In the genomic region with DNA sequence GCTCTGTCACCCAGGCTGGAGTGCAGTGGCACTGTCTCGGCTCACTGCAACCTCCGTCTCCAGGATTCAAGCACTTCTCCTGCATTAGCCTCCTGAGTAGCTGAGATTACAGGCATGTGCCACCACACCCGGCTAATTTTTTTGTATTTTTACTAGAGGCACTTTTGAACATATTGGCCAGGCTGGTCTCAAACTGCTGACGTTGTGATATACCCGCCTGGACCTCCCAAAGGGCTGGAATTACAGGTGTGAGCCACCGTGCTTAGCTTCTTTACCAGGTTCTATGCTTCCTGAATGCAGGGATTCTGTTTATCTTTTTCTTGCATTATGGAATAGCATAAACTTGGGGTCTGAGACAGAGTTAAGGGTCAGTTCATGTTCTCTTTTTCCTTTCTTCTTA, we compare ENCODE assay signal across 28 cellular contexts.
DNase-seq lines count a peak whose midpoint lies in the region; ATAC-seq, FAIRE-seq and TF ChIP-seq lines count a peak whose summit lies in the region.
"Had no signal": no experiment of that assay in that cellular context is flagged by ENCODE, and none has a peak within 500 bp of the region (broad histone marks: within the 10 kb centered on the region; RNA-seq: fewer than 3 reads in every experiment).

No MANE protein-coding gene starts in this region.

- TF ChIP-seq POLR2A in HepG2 (IDR thresholded peaks at IDR 0.05; ENCODE audit: insufficient read depth in 1 of 2, low read depth in 2 of 2, low read length in 2 of 2): no peak
- no peak for TF ChIP-seq POLR2A in right lobe of liver (IDR thresholded peaks at IDR 0.05)
- no peak for TF ChIP-seq POLR2A in A549 (IDR thresholded peaks at IDR 0.05; ENCODE audit: low read length)

- ATAC-seq in HepG2 (no peak), right lobe of liver (no peak), A549 (no peak)
- ATAC-seq: CD8-positive, alpha-beta T cell had no signal

- BruUV-seq in HepG2 (replicated peaks; lab: Mats Ljungman, UMichigan): no TSS peak

- H3K79me2 ChIP-seq in HepG2 (ENCODE audit: insufficient read depth, low read length): no peaks in the 10 kb centered on the region

- H3K9ac ChIP-seq in HepG2 (ENCODE audit: insufficient read depth, low read depth, low read length): no peak overlapping the region
- H3K9ac ChIP-seq: BLaER1; BLaER1 treated with 17β-estradiol and CSF1 and Interleukin-3, amounts not matched to agents 10 nM and 100 nM had no signal

- H3K27ac ChIP-seq in HepG2 (ENCODE audit: extremely low read length, insufficient read depth, low read length) (no peak overlapping the region), right lobe of liver (no peak overlapping the region), A549 (no peak overlapping the region)
- H3K27ac ChIP-seq: 22Rv1; BLaER1; BLaER1 treated with 17β-estradiol and CSF1 and Interleukin-3, amounts not matched to agents 10 nM and 100 nM; C4-2B had no signal

- H3K4me2 ChIP-seq in HepG2 (ENCODE audit: low read depth, low read length): no peak overlapping the region
- H3K4me2 ChIP-seq in A549: no peak overlapping the region
- H3K4me2 ChIP-seq: BLaER1; BLaER1 treated with 17β-estradiol and CSF1 and Interleukin-3, amounts not matched to agents 10 nM and 100 nM had no signal

- no peak for FAIRE-seq in HepG2 (lab: Jason Lieb, UNC)
- FAIRE-seq in A549 (lab: Jason Lieb, UNC): no peak
- FAIRE-seq: A204.1, D721Med had no signal

- TF ChIP-seq EP300 in HepG2 (IDR thresholded peaks at IDR 0.05; ENCODE audit: low read depth in 2 of 2, low read length in 2 of 2) (no peak), HepG2 (CRISPR knock-in tag; IDR thresholded peaks at IDR 0.05; ENCODE audit: borderline replicate concordance) (no peak), A549 (IDR thresholded peaks at IDR 0.05) (no peak)

- CTCF ChIA-PET in HepG2 (lab: Yijun Ruan, JAX; ENCODE audit: low intra/inter-chr PET ratio, low total read pairs) (no interaction called here), A549 (lab: Yijun Ruan, JAX) (no interaction called here)

- H3K27me3 ChIP-seq in HepG2 (ENCODE audit: control insufficient read depth in 1 of 2, insufficient read depth in 2 of 2, low read length in 2 of 2) (no peaks in the 10 kb centered on the region; a peak in 1 of 5 replicates), right lobe of liver (no peaks in the 10 kb centered on the region)
- H3K27me3 ChIP-seq: BE2C; BLaER1; BLaER1 treated with 17β-estradiol and CSF1 and Interleukin-3, amounts not matched to agents 10 nM and 100 nM had no signal

- DNase-seq in HepG2 (ENCODE audit: low spot score) (no peak), right lobe of liver (no peak), A549 (ENCODE audit: low read depth in 1 of 2, low spot score in 1 of 2) (no peak)
- no peak for DNase-seq in activated CD4-positive, CD25-positive, alpha-beta regulatory T cell (lab: John Stamatoyannopoulos, UW)
- DNase-seq: 8988T; ACHN; BE2C; C1 segment of cervical spinal cord; Caco-2; Calu3; CD4-positive, alpha-beta memory T cell; CD4-positive, alpha-beta T cell; CD4-positive, CD25-positive, alpha-beta regulatory T cell; CD8-positive, alpha-beta memory T cell; CD8-positive, alpha-beta T cell; COR-L47; DMS 273 treated with DMSO at 0.1 percent for 48 hours; DMS153; DMS79; DMS79 treated with DMSO at 0.1 percent for 48 hours; DND-41; EL had no signal

- POLR2A ChIA-PET in HepG2 (lab: Yijun Ruan, JAX): no interaction called here
- POLR2A ChIA-PET in A549 (lab: Yijun Ruan, JAX): no interaction called here

- WGBS in HepG2 (ENCODE audit: low lambda C conversion rate): under 1% methylated on average over 6 of the region's 6 CpGs
- WGBS in right lobe of liver (ENCODE audit: insufficient coverage, low coverage, low lambda C conversion rate, missing lambda C conversion rate): 54% methylated on average over 6 of the region's 6 CpGs
- 6% methylated on average over 6 of the region's 6 CpGs for WGBS in A549 (ENCODE audit: missing lambda C conversion rate)

- TF ChIP-seq RAD21 in HepG2 (CRISPR knock-in tag; IDR thresholded peaks at IDR 0.05) (no peak), A549 (conservative IDR thresholded peaks at IDR 0.05 in 1 of 2, IDR thresholded peaks at IDR 0.05 in 1 of 2) (no peak)

- no peaks in the 10 kb centered on the region for H4K20me1 ChIP-seq in HepG2 (ENCODE audit: insufficient read depth, low read length)
- H4K20me1 ChIP-seq: BLaER1 had no signal

- H3K4me1 ChIP-seq in HepG2 (ENCODE audit: insufficient read depth, low read length) (no peaks in the 10 kb centered on the region), right lobe of liver (no peaks in the 10 kb centered on the region), A549 (no peaks in the 10 kb centered on the region)
- H3K4me1 ChIP-seq: BE2C; BLaER1; BLaER1 treated with 17β-estradiol and CSF1 and Interleukin-3, amounts not matched to agents 10 nM and 100 nM; Caco-2 had no signal

- H2AFZ ChIP-seq in HepG2 (ENCODE audit: low read length): no peak overlapping the region

- no peaks in the 10 kb centered on the region for H3K36me3 ChIP-seq in HepG2 (replicated peaks in 1 of 2; ENCODE audit: control insufficient read depth in 1 of 2, insufficient read depth in 2 of 2, low read length in 2 of 2)
- no peaks in the 10 kb centered on the region for H3K36me3 ChIP-seq in right lobe of liver
- H3K36me3 ChIP-seq: BE2C; BLaER1; BLaER1 treated with 17β-estradiol and CSF1 and Interleukin-3, amounts not matched to agents 10 nM and 100 nM had no signal

- H3K4me3 ChIP-seq in HepG2 (replicated peaks in 1 of 3; ENCODE audit: insufficient read depth in 1 of 3, low read depth in 2 of 3, low read length in 3 of 3) (no peak overlapping the region), right lobe of liver (no peak overlapping the region), A549 (no peak overlapping the region)
- H3K4me3 ChIP-seq: BLaER1; BLaER1 treated with 17β-estradiol and CSF1 and Interleukin-3, amounts not matched to agents 10 nM and 100 nM had no signal

- intact Hi-C loops in HepG2 (cut with micrococcal nuclease; ENCODE audit: unreplicated experiment) (no loop called here), right lobe of liver (cut with DNase I) (no loop called here)

- H3K9me3 ChIP-seq in HepG2 (ENCODE audit: low read length) (peaks cover 18% of the 10 kb centered on the region; the same call in 1 of the 2 replicates), right lobe of liver (no peaks in the 10 kb centered on the region), A549 (no peaks in the 10 kb centered on the region)
- H3K9me3 ChIP-seq: BE2C; BLaER1; BLaER1 treated with 17β-estradiol and CSF1 and Interleukin-3, amounts not matched to agents 10 nM and 100 nM; Caco-2 had no signal

- in situ Hi-C loops in HepG2 (cut with HindIII; ENCODE audit: extremely low pct_ligation_motif_present, low pct_unique_long_range_greater_than_20kb): no loop called here

- TF ChIP-seq CTCF in HepG2 (CRISPR knock-in tag; IDR thresholded peaks at IDR 0.05) (no peak), right lobe of liver (IDR thresholded peaks at IDR 0.05) (no peak), A549 (IDR thresholded peaks at IDR 0.05) (no peak)

TF ChIP-seq in HepG2, 621 proteins besides CTCF, POLR2A, EP300 and RAD21 (continues in another document):
- TF ChIP-seq TFE3 (CRISPR knock-in tag; IDR thresholded peaks at IDR 0.05): no peak
- no peak for TF ChIP-seq SMYD3 (CRISPR knock-in tag; IDR thresholded peaks at IDR 0.05)
- TF ChIP-seq MAFF (IDR thresholded peaks at IDR 0.05; ENCODE audit: low read depth, low read length): peak; percentile 65
- TF ChIP-seq NR1H2 (CRISPR knock-in tag; IDR thresholded peaks at IDR 0.05; ENCODE audit: borderline replicate concordance, low read depth): no peak

TF ChIP-seq in A549, 52 proteins besides CTCF, POLR2A, EP300 and RAD21:
- TF ChIP-seq MAFK (IDR thresholded peaks at IDR 0.05; ENCODE audit: partially characterized antibody) (peak; percentile 17), TFCP2L1 (CRISPR knock-in tag; IDR thresholded peaks at IDR 0.05) (no peak)

Comparison
In these comparisons a context has a peak if more than half of its experiments do, and no peak if none do; other contexts are left out.
1. Of the 38 proteins assayed by ChIP-seq in both HepG2 and A549: peak only in HepG2: none; only in A549: none; in both: MAFK; in neither: 37.